24 cellular contexts compared by ENCODE assay signal in the genomic region with DNA sequence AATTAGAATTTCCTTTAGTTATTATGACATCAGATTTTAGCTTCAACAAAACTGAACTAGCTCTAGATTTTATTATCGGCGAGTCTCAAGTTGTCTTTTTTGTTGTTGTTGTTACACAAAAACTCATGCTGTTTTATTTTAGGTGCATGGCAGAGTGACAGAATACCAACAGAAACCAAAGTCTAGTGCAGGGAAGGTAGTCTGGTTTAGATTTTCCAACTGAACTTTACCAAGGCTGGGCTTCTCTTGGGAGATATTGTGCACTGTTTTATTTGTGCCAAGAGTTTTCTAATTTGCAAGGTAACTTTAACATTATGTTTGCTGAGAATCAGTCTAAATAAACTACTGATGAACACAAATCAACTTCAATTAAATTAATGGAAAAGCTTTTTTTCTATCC.
"Had no signal": no experiment of that assay in that cellular context is flagged by ENCODE, and none has a peak within 500 bp of the region (broad histone marks: within the 10 kb centered on the region; RNA-seq: fewer than 3 reads in every experiment).

No MANE protein-coding gene starts in this region.

- H3K27ac Mint-ChIP-seq: effector memory CD8-positive, alpha-beta T cell; nephron progenitor cell; stimulated activated effector memory CD8-positive, alpha-beta T cell treated with anti-CD3 and anti-CD28 coated beads, Interleukin-12 subunit alpha, Interleukin-12 subunit beta, amount 100 ng/mL, for 72 hours had no signal

- H3K27ac ChIP-seq: esophagus squamous epithelium, foreskin keratinocyte, lower lobe of right lung, prostate gland, stomach, transverse colon, upper lobe of right lung, uterus had no signal

- H3K27me3 ChIP-seq: esophagus squamous epithelium, foreskin keratinocyte, gastroesophageal sphincter, sigmoid colon, stomach, testis, transverse colon, upper lobe of right lung, uterus had no signal

- ATAC-seq: effector memory CD8-positive, alpha-beta T cell; foreskin keratinocyte; gastroesophageal sphincter; lower lobe of right lung; naive thymus-derived CD8-positive, alpha-beta T cell; stimulated activated effector memory CD8-positive, alpha-beta T cell treated with anti-CD3 and anti-CD28 coated beads, Interleukin-12 subunit alpha, Interleukin-12 subunit beta, amount 100 ng/mL, for 72 hours; upper lobe of right lung had no signal

- H3K36me3 Mint-ChIP-seq: naive thymus-derived CD8-positive, alpha-beta T cell; stimulated activated effector memory CD8-positive, alpha-beta T cell treated with anti-CD3 and anti-CD28 coated beads, Interleukin-12 subunit alpha, Interleukin-12 subunit beta, amount 100 ng/mL, for 72 hours had no signal

- H3K4me3 ChIP-seq: esophagus squamous epithelium, gastroesophageal sphincter, lower lobe of right lung, prostate gland, sigmoid colon, stomach, testis, transverse colon, upper lobe of right lung, uterus had no signal

- H3K4me1 ChIP-seq: esophagus squamous epithelium, foreskin keratinocyte, prostate gland, stomach, testis, transverse colon, uterus had no signal

- H3K36me3 ChIP-seq: esophagus squamous epithelium, gastroesophageal sphincter, lower lobe of right lung, prostate gland, sigmoid colon, stomach, transverse colon, upper lobe of right lung, uterus had no signal

- H3K9me3 Mint-ChIP-seq: effector memory CD8-positive, alpha-beta T cell; naive thymus-derived CD8-positive, alpha-beta T cell; stimulated activated effector memory CD8-positive, alpha-beta T cell treated with anti-CD3 and anti-CD28 coated beads, Interleukin-12 subunit alpha, Interleukin-12 subunit beta, amount 100 ng/mL, for 72 hours had no signal

- H3K9me3 ChIP-seq: esophagus squamous epithelium, gastroesophageal sphincter, lower lobe of right lung, prostate gland, sigmoid colon, stomach, testis, transverse colon, upper lobe of right lung, uterus had no signal

- H3K4me3 Mint-ChIP-seq: effector memory CD8-positive, alpha-beta T cell; naive thymus-derived CD8-positive, alpha-beta T cell; nephron progenitor cell; stimulated activated effector memory CD8-positive, alpha-beta T cell treated with anti-CD3 and anti-CD28 coated beads, Interleukin-12 subunit alpha, Interleukin-12 subunit beta, amount 100 ng/mL, for 72 hours had no signal

- DNase-seq: cortex of kidney; effector memory CD8-positive, alpha-beta T cell; erythroblast; esophagus squamous epithelium; foreskin keratinocyte; glutamatergic neuron; left ventricle myocardium superior; lower lobe of right lung; naive thymus-derived CD8-positive, alpha-beta T cell; nephron progenitor cell; nucleus accumbens; right cardiac atrium; sigmoid colon; stimulated activated CD4-positive, alpha-beta T cell treated with anti-CD3 and anti-CD28 coated beads, Interleukin-2, amount 100 ng/mL, for 24 hours; stimulated activated CD4-positive, alpha-beta T cell treated with anti-CD3 and anti-CD28 coated beads, Interleukin-4, amount 100 ng/mL, for 24 hours; stimulated activated naive CD4-positive, alpha-beta T cell treated with Interleukin-2 at 50 U/mL for 16 hours; stomach; testis; transverse colon; upper lobe of right lung; uterus had no signal

- H3K4me1 Mint-ChIP-seq: naive thymus-derived CD8-positive, alpha-beta T cell; stimulated activated effector memory CD8-positive, alpha-beta T cell treated with anti-CD3 and anti-CD28 coated beads, Interleukin-12 subunit alpha, Interleukin-12 subunit beta, amount 100 ng/mL, for 72 hours had no signal
